ENCODE assay signal across 8 cellular contexts in the genomic region with DNA sequence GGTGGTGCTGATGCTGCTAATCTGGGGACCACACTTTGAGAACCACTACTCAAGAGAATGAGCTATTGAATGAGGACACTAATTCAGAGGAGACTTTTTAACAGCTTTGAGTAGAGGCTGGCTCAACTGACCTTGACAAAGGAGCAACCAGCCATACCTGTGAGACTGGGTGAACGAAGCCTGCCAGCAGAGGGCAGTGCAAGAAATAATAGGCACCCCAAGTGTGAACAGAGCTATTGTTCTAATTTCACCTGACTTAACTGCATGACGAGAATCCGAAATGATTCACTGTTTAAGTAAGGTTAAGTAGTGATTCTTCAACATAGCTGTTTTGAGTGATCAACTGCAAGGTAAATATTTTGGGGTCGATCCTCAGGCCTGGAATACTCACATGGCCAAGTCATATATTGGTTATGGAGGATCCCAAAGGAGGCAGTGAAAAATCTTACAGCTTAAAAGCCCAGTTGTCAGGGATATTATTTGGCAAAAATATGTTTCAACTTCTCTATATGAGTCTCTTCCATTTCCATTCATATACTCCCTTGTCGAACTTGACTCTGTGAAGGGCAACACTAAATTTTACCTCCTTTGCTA.
A peak's percentile ranks its signal among the peaks of the same experiment; 100 is the strongest.
DNase-seq lines count a peak whose midpoint lies in the region; ATAC-seq, FAIRE-seq and TF ChIP-seq lines count a peak whose summit lies in the region.

No MANE protein-coding gene starts in this region.

- no peaks in the 10 kb centered on the region for H3K4me1 Mint-ChIP-seq in CD14-positive monocyte
- no peaks in the 10 kb centered on the region for H3K4me1 Mint-ChIP-seq in activated naive CD8-positive, alpha-beta T cell treated with anti-CD3 and anti-CD28 coated beads, Interleukin-2, amount 10 ng/mL, durations not matched to agents 7 days and 5 days

- H3K9me3 Mint-ChIP-seq in CD14-positive monocyte = peaks cover 0 to 2% (median 0%) of the 10 kb centered on the region in 7 donors
- H3K9me3 Mint-ChIP-seq in activated naive CD8-positive, alpha-beta T cell treated with anti-CD3 and anti-CD28 coated beads, Interleukin-2, amount 10 ng/mL, durations not matched to agents 7 days and 5 days = no peaks in the 10 kb centered on the region

- ATAC-seq in GM18858 (IDR thresholded peaks at IDR 0.05; ENCODE audit: unreplicated experiment) (peak; percentile 85), HG02973 (IDR thresholded peaks at IDR 0.05; ENCODE audit: unreplicated experiment) (peak; percentile 93)
- no peak for ATAC-seq in activated naive CD8-positive, alpha-beta T cell treated with anti-CD3 and anti-CD28 coated beads, Interleukin-2, amount 10 ng/mL, durations not matched to agents 7 days and 5 days (ENCODE audit: low read depth)

- no peak overlapping the region for H3K27ac ChIP-seq in OCI-LY1 (ENCODE audit: low read depth, low read length, poor library complexity, severe bottlenecking)

- no peaks in the 10 kb centered on the region for H4K20me1 ChIP-seq in OCI-LY1 (ENCODE audit: insufficient read depth, low read length)

- H3K4me3 Mint-ChIP-seq in CD14-positive monocyte = no peak overlapping the region
- H3K4me3 Mint-ChIP-seq in activated naive CD8-positive, alpha-beta T cell treated with anti-CD3 and anti-CD28 coated beads, Interleukin-2, amount 10 ng/mL, durations not matched to agents 7 days and 5 days = no peak overlapping the region

- H3K9me2 ChIP-seq in OCI-LY1 (ENCODE audit: low read depth, low read length) = no peaks in the 10 kb centered on the region

- no peaks in the 10 kb centered on the region for H3K9me3 ChIP-seq in OCI-LY1 (ENCODE audit: low read length)

- no peak overlapping the region for H2AFZ ChIP-seq in OCI-LY1 (ENCODE audit: low read length)

- H3K4me1 ChIP-seq in OCI-LY1 (ENCODE audit: insufficient read depth, low read length, severe bottlenecking) = no peaks in the 10 kb centered on the region

- no peak overlapping the region for H3K4me3 ChIP-seq in OCI-LY1 (ENCODE audit: low read depth, low read length, poor library complexity, severe bottlenecking)

- no peak overlapping the region for H3K9ac ChIP-seq in OCI-LY1 (ENCODE audit: low read length)

- peak; percentile 49 for FAIRE-seq in islet of Langerhans (lab: Jason Lieb, UNC)

- DNase-seq in CD14-positive monocyte (ENCODE audit: low spot score) = peak; percentile 54
- DNase-seq in activated naive CD8-positive, alpha-beta T cell treated with anti-CD3 and anti-CD28 coated beads, Interleukin-2, amount 10 ng/mL, durations not matched to agents 7 days and 5 days = peak; percentile 43
- peak; percentile 1 for DNase-seq in stimulated activated CD8-positive, alpha-beta memory T cell treated with anti-CD3 and anti-CD28 coated beads, Interleukin-12 subunit alpha, Interleukin-12 subunit beta, amount 100 ng/mL, for 4 hours (ENCODE audit: low read depth)
- DNase-seq in SHP77 treated with DMSO at 0.1 percent for 48 hours (lab: John Stamatoyannopoulos, UW) = no peak

- POLR2A ChIA-PET in activated naive CD8-positive, alpha-beta T cell treated with anti-CD3 and anti-CD28 coated beads, Interleukin-2, amount 10 ng/mL, durations not matched to agents 7 days and 5 days (lab: Charles Lee) = no interaction called here

- H3F3A ChIP-seq in OCI-LY1 (ENCODE audit: insufficient read depth, low read length) = no peaks in the 10 kb centered on the region

- intact Hi-C loops in CD14-positive monocyte (cut with micrococcal nuclease) = loop anchor here in 1 of 2 donors (5.0 kb wide), 2 partner anchors 326 to 551 kb away; partner anchors contain the start of gene MARCKS

- no peaks in the 10 kb centered on the region for H3K36me3 ChIP-seq in OCI-LY1 (ENCODE audit: insufficient read depth, low read length)

- no peak overlapping the region for H3K27ac Mint-ChIP-seq in CD14-positive monocyte
- no peak overlapping the region for H3K27ac Mint-ChIP-seq in activated naive CD8-positive, alpha-beta T cell treated with anti-CD3 and anti-CD28 coated beads, Interleukin-2, amount 10 ng/mL, durations not matched to agents 7 days and 5 days

- H3K79me2 ChIP-seq in OCI-LY1 (ENCODE audit: insufficient read depth, low read length) = no peaks in the 10 kb centered on the region

- no peaks in the 10 kb centered on the region for H3K27me3 ChIP-seq in OCI-LY1 (ENCODE audit: insufficient read depth, low read length)

- peaks cover 0 to 6% (median 0%) of the 10 kb centered on the region in 3 donors for H3K27me3 Mint-ChIP-seq in CD14-positive monocyte (ENCODE audit: low read depth in 3 of 3)
- H3K27me3 Mint-ChIP-seq in activated naive CD8-positive, alpha-beta T cell treated with anti-CD3 and anti-CD28 coated beads, Interleukin-2, amount 10 ng/mL, durations not matched to agents 7 days and 5 days = peaks cover 5% of the 10 kb centered on the region

- no peak overlapping the region for H3K4me2 ChIP-seq in OCI-LY1 (ENCODE audit: low read length)

- TF ChIP-seq CTCF in CD14-positive monocyte (IDR thresholded peaks at IDR 0.05) = peak; percentile 68
- TF ChIP-seq CTCF in OCI-LY1 (IDR thresholded peaks at IDR 0.05; ENCODE audit: low read length) = peak; percentile 83

- H3K36me3 Mint-ChIP-seq in CD14-positive monocyte = no peaks in the 10 kb centered on the region
- no peaks in the 10 kb centered on the region for H3K36me3 Mint-ChIP-seq in activated naive CD8-positive, alpha-beta T cell treated with anti-CD3 and anti-CD28 coated beads, Interleukin-2, amount 10 ng/mL, durations not matched to agents 7 days and 5 days
